Comparison of ENCODE assay signal across 1 cellular context in genomic region chr1:165828103-165828558, GRCh38.
TF ChIP-seq lines count a peak whose summit lies in the region.

No MANE protein-coding gene starts in this region.

TF ChIP-seq in K562, 482 proteins besides CTCF, POLR2A, EP300 and RAD21 (continued from another document and continues in another):
- TF ChIP-seq NEUROD1 (IDR thresholded peaks at IDR 0.05; ENCODE audit: borderline replicate concordance, low read depth, low read length, partially characterized antibody) (peak; percentile 16), CEBPZ (IDR thresholded peaks at IDR 0.05; ENCODE audit: borderline replicate concordance, low read depth, low read length) (no peak), RBM22 (IDR thresholded peaks at IDR 0.05; ENCODE audit: low read depth, low read length, poor library complexity, severe bottlenecking) (peak; percentile 79), SNIP1 (IDR thresholded peaks at IDR 0.05; ENCODE audit: low read depth) (no peak), EHMT2 (IDR thresholded peaks at IDR 0.05) (no peak), POLR2AphosphoS5 (IDR thresholded peaks at IDR 0.05; ENCODE audit: control insufficient read depth, insufficient read depth, low read depth, low read length) (peak; percentile 51; the same call in 1 of the 2 replicates), HDAC2 (IDR thresholded peaks at IDR 0.05) (no peak), ZBTB7A (IDR thresholded peaks at IDR 0.05; ENCODE audit: borderline replicate concordance, control insufficient read depth, low read depth, low read length) (peak; percentile 92; the same call in 1 of the 2 replicates), POLR2H (tag; IDR thresholded peaks at IDR 0.05; ENCODE audit: low read depth) (peak; percentile 65; the same call in 1 of the 2 replicates), ZNF274 (IDR thresholded peaks at IDR 0.05; ENCODE audit: borderline replicate concordance, low read depth, low read length) (no peak), RFX5 (IDR thresholded peaks at IDR 0.05; ENCODE audit: low read depth, low read length) (no peak), RNF2 (IDR thresholded peaks at IDR 0.05) (peak; percentile 58; the same call in 1 of the 2 replicates), SREBF1 (IDR thresholded peaks at IDR 0.05; ENCODE audit: borderline replicate concordance, low read depth, low read length) (no peak), ZBTB17 (CRISPR knock-in tag; IDR thresholded peaks at IDR 0.05) (peak; percentile 15; the same call in 1 of the 2 replicates), VEZF1 (CRISPR knock-in tag; IDR thresholded peaks at IDR 0.05) (0 out of 2 replicates have a peak, but pooled peaks have one; percentile 79), HMGN3 (IDR thresholded peaks at IDR 0.05; ENCODE audit: borderline replicate concordance, extremely low read depth, insufficient read length, low read depth, low read length) (peak; percentile 20), RFX1 (IDR thresholded peaks at IDR 0.05) (no peak), ZNF507 (tag; conservative IDR thresholded peaks at IDR 0.05) (no peak), BMI1 (IDR thresholded peaks at IDR 0.05; ENCODE audit: low read length) (no peak)
- TF ChIP-seq, protein P1, sequence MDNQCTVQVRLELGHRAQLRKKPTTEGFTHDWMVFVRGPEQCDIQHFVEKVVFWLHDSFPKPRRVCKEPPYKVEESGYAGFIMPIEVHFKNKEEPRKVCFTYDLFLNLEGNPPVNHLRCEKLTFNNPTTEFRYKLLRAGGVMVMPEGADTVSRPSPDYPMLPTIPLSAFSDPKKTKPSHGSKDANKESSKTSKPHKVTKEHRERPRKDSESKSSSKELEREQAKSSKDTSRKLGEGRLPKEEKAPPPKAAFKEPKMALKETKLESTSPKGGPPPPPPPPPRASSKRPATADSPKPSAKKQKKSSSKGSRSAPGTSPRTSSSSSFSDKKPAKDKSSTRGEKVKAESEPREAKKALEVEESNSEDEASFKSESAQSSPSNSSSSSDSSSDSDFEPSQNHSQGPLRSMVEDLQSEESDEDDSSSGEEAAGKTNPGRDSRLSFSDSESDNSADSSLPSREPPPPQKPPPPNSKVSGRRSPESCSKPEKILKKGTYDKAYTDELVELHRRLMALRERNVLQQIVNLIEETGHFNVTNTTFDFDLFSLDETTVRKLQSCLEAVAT (IDR thresholded peaks at IDR 0.05): no peak; a peak in 1 of 4 replicates
- TF ChIP-seq, protein P2, sequence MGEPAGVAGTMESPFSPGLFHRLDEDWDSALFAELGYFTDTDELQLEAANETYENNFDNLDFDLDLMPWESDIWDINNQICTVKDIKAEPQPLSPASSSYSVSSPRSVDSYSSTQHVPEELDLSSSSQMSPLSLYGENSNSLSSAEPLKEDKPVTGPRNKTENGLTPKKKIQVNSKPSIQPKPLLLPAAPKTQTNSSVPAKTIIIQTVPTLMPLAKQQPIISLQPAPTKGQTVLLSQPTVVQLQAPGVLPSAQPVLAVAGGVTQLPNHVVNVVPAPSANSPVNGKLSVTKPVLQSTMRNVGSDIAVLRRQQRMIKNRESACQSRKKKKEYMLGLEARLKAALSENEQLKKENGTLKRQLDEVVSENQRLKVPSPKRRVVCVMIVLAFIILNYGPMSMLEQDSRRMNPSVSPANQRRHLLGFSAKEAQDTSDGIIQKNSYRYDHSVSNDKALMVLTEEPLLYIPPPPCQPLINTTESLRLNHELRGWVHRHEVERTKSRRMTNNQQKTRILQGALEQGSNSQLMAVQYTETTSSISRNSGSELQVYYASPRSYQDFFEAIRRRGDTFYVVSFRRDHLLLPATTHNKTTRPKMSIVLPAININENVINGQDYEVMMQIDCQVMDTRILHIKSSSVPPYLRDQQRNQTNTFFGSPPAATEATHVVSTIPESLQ (CRISPR knock-in tag; IDR thresholded peaks at IDR 0.05): peak; percentile 62; the same call in 1 of the 2 replicates
- TF ChIP-seq, protein P3, sequence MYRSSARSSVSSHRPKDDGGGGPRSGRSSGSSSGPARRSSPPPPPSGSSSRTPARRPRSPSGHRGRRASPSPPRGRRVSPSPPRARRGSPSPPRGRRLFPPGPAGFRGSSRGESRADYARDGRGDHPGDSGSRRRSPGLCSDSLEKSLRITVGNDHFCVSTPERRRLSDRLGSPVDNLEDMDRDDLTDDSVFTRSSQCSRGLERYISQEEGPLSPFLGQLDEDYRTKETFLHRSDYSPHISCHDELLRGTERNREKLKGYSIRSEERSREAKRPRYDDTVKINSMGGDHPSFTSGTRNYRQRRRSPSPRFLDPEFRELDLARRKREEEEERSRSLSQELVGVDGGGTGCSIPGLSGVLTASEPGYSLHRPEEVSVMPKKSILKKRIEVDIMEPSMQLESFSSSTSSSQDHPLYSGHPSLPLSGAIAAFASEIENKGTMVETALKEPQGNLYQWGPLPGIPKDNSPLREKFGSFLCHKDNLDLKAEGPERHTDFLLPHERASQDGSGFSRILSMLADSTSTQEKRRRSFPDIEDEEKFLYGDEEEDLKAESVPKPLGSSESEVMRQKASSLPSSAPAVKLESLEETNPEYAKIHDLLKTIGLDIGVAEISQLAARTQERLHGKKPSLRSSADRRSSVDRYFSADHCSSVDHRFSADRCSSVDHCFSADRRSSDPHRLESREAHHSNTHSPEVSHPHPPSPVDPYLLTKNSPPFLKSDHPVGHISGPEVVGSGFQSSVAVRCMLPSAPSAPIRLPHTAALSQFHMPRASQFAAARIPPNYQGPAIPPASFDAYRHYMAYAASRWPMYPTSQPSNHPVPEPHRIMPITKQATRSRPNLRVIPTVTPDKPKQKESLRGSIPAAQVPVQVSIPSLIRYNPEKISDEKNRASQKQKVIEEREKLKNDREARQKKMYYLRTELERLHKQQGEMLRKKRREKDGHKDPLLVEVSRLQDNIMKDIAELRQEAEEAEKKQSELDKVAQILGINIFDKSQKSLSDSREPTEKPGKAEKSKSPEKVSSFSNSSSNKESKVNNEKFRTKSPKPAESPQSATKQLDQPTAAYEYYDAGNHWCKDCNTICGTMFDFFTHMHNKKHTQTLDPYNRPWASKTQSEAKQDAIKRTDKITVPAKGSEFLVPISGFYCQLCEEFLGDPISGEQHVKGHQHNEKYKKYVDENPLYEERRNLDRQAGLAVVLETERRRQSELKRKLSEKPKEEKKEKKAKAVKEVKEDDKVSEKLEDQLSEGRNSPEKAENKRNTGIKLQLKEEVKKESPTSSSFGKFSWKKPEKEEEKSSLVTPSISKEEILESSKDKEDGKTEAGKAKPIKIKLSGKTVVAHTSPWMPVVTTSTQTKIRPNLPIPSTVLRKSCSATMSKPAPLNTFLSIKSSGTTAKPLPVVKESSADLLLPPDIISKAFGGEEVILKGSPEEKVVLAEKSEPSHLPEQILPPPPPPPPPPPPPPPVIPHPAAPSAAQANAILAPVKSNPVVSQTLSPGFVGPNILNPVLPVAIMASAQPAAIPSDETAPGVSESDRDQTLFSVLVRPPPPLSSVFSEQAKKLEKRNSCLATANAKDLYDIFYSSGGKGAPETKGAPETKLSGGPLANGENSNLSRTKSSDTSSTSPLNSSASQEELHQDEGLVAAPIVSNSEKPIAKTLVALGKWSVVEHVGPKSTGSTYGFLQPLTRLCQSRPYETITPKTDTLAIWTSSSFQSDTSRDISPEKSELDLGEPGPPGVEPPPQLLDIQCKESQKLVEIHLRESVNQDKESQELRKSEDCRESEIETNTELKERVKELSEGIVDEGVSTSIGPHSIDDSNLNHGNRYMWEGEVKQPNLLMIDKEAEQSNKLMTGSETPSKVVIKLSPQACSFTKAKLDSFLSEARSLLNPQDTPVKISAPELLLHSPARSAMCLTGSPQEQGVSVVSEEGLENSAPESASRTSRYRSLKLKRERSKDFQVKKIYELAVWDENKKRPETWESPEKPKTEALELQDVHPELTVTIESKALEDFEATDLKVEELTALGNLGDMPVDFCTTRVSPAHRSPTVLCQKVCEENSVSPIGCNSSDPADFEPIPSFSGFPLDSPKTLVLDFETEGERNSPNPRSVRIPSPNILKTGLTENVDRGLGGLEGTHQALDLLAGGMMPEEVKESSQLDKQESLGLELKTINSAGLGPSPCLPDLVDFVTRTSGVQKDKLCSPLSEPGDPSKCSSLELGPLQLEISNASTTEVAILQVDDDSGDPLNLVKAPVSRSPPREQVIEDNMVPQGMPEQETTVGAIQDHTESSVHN (IDR thresholded peaks at IDR 0.05; ENCODE audit: borderline replicate concordance in 1 of 2, low read depth in 1 of 2): no peak
- TF ChIP-seq, protein P4, sequence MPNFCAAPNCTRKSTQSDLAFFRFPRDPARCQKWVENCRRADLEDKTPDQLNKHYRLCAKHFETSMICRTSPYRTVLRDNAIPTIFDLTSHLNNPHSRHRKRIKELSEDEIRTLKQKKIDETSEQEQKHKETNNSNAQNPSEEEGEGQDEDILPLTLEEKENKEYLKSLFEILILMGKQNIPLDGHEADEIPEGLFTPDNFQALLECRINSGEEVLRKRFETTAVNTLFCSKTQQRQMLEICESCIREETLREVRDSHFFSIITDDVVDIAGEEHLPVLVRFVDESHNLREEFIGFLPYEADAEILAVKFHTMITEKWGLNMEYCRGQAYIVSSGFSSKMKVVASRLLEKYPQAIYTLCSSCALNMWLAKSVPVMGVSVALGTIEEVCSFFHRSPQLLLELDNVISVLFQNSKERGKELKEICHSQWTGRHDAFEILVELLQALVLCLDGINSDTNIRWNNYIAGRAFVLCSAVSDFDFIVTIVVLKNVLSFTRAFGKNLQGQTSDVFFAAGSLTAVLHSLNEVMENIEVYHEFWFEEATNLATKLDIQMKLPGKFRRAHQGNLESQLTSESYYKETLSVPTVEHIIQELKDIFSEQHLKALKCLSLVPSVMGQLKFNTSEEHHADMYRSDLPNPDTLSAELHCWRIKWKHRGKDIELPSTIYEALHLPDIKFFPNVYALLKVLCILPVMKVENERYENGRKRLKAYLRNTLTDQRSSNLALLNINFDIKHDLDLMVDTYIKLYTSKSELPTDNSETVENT (CRISPR knock-in tag; IDR thresholded peaks at IDR 0.05): 0 out of 2 replicates have a peak, but pooled peaks have one; percentile 7
- TF ChIP-seq, protein P5, sequence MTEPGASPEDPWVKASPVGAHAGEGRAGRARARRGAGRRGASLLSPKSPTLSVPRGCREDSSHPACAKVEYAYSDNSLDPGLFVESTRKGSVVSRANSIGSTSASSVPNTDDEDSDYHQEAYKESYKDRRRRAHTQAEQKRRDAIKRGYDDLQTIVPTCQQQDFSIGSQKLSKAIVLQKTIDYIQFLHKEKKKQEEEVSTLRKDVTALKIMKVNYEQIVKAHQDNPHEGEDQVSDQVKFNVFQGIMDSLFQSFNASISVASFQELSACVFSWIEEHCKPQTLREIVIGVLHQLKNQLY (CRISPR knock-in tag; conservative IDR thresholded peaks at IDR 0.05): 0 out of 4 replicates have a peak, but pooled peaks of 1 of the 2 experiments have one; percentile 28
- TF ChIP-seq, protein P6, sequence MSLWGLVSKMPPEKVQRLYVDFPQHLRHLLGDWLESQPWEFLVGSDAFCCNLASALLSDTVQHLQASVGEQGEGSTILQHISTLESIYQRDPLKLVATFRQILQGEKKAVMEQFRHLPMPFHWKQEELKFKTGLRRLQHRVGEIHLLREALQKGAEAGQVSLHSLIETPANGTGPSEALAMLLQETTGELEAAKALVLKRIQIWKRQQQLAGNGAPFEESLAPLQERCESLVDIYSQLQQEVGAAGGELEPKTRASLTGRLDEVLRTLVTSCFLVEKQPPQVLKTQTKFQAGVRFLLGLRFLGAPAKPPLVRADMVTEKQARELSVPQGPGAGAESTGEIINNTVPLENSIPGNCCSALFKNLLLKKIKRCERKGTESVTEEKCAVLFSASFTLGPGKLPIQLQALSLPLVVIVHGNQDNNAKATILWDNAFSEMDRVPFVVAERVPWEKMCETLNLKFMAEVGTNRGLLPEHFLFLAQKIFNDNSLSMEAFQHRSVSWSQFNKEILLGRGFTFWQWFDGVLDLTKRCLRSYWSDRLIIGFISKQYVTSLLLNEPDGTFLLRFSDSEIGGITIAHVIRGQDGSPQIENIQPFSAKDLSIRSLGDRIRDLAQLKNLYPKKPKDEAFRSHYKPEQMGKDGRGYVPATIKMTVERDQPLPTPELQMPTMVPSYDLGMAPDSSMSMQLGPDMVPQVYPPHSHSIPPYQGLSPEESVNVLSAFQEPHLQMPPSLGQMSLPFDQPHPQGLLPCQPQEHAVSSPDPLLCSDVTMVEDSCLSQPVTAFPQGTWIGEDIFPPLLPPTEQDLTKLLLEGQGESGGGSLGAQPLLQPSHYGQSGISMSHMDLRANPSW (CRISPR knock-in tag; IDR thresholded peaks at IDR 0.05): no peak
